ENCODE assay signal across 8 cellular contexts in the genomic region with DNA sequence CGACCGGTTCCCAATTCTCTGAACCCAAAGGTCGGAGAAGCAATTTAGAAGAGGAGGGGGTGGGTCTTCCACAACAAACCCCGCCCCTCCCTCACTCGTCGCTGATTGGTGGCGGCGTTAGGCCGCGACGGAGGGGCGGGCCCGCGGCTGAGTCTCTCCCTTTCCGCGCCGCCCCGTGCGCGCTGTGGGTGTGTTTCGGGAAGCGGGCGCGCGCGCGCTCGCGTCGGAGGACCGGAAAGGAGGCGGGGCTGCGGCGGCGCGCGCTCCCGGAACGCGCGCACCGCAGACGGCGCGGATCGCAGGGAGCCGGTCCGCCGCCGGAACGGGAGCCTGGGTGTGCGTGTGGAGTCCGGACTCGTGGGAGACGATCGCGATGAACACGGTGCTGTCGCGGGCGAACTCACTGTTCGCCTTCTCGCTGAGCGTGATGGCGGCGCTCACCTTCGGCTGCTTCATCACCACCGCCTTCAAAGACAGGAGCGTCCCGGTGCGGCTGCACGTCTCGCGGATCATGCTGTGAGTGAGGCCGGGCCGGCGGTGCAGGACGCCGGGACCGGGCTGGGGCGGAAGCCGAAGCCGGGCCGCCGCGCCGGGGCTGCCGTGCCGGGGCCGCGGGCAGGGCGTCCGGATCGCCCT. TPM values are rescaled to one million over a fixed set of nuclear protein-coding genes. Genes with fewer than 3 reads are reported as not detected.
DNase-seq lines count a peak whose midpoint lies in the region; ATAC-seq and TF ChIP-seq lines count a peak whose summit lies in the region.

A gene (plus strand): TSS at position 263 of the 636 bp plus-strand sequence. CDS start 111 bp downstream, at position 374.

- peak within 1 kb of the TSS; percentile 87 for H3K4me3 ChIP-seq in GM12865 (ENCODE audit: low read depth, low read length)
- peak within 1 kb of the TSS; percentile 73 for H3K4me3 ChIP-seq in parathyroid adenoma (ENCODE audit: low read depth, low read length)
- H3K4me3 ChIP-seq in tibial nerve, result peak within 1 kb of the TSS; percentile 64 to 86 (median 74)

- H3K4me2 ChIP-seq in parathyroid adenoma (ENCODE audit: low read length), result peak within 1 kb of the TSS; percentile 73

- peaks cover 26% of the 10 kb centered on the region for H3K36me3 Mint-ChIP-seq in activated naive CD8-positive, alpha-beta T cell treated with anti-CD3 and anti-CD28 coated beads, Interleukin-2, amount 50 U/mL, for 24 hours (ENCODE audit: low read depth)

- peak within 1 kb of the TSS; percentile 92 for H3K4me3 Mint-ChIP-seq in activated naive CD8-positive, alpha-beta T cell treated with anti-CD3 and anti-CD28 coated beads, Interleukin-2, amount 50 U/mL, for 24 hours

- peak in 1 of 2 donors; percentile 87 for TF ChIP-seq EP300 in tibial nerve (IDR thresholded peaks at IDR 0.05)

- H3K4me1 ChIP-seq in parathyroid adenoma, result no peaks in the 10 kb centered on the region
- H3K4me1 ChIP-seq in tibial nerve, result peaks cover 0 to 52% (median 23%) of the 10 kb centered on the region in 4 donors

- H2AFZ ChIP-seq in parathyroid adenoma, result peak within 1 kb of the TSS; percentile 89

- 0 to 1% methylated on average over 43 to 69 of the region's 94 CpGs for WGBS in tibial nerve, 2 donors

- H3K27ac ChIP-seq in parathyroid adenoma, result peak within 1 kb of the TSS; percentile 87
- H3K27ac ChIP-seq in tibial nerve, result peak within 1 kb of the TSS; percentile 92 to 96 (median 95)

- H3K79me2 ChIP-seq in parathyroid adenoma, result peaks cover 4% of the 10 kb centered on the region

- ATAC-seq in HG02763 (IDR thresholded peaks at IDR 0.05; ENCODE audit: unreplicated experiment) (peak; percentile 93), Right ventricle myocardium superior (ENCODE audit: poor library complexity) (peak; percentile 99)
- ATAC-seq in activated naive CD8-positive, alpha-beta T cell treated with anti-CD3 and anti-CD28 coated beads, Interleukin-2, amount 50 U/mL, for 24 hours, result peak; percentile 91

- H3K27ac Mint-ChIP-seq in activated naive CD8-positive, alpha-beta T cell treated with anti-CD3 and anti-CD28 coated beads, Interleukin-2, amount 50 U/mL, for 24 hours, result peak within 1 kb of the TSS; percentile 90

- DNase-seq in GM12865 (ENCODE audit: low read depth) (peak; percentile 97), NCI-H1417 treated with DMSO at 0.1 percent for 48 hours (lab: John Stamatoyannopoulos, UW) (peak; percentile 70), SW480 (ENCODE audit: low spot score) (peak; percentile 85), Right ventricle myocardium superior (peak; percentile 98), tibial nerve (ENCODE audit: low spot score in 2 of 2) (peak; percentile 95)
- DNase-seq in activated naive CD8-positive, alpha-beta T cell treated with anti-CD3 and anti-CD28 coated beads, Interleukin-2, amount 50 U/mL, for 24 hours, result peak; percentile 96

- H3K4me1 Mint-ChIP-seq in activated naive CD8-positive, alpha-beta T cell treated with anti-CD3 and anti-CD28 coated beads, Interleukin-2, amount 50 U/mL, for 24 hours, result peaks cover 45% of the 10 kb centered on the region

- intact Hi-C loops in Right ventricle myocardium superior (cut with DNase I), result no loop called here

- H3K36me3 ChIP-seq in parathyroid adenoma (ENCODE audit: control insufficient read depth, insufficient read depth, low read length) (no peaks in the 10 kb centered on the region), tibial nerve (no peaks in the 10 kb centered on the region)

- H3K9me3 ChIP-seq in parathyroid adenoma (ENCODE audit: control insufficient read depth, low read length) (no peaks in the 10 kb centered on the region), tibial nerve (no peaks in the 10 kb centered on the region)

- H3K27me3 ChIP-seq in parathyroid adenoma (ENCODE audit: control insufficient read depth, insufficient read depth, low read length) (no peaks in the 10 kb centered on the region), tibial nerve (no peaks in the 10 kb centered on the region)

- no peaks in the 10 kb centered on the region for H3K27me3 Mint-ChIP-seq in activated naive CD8-positive, alpha-beta T cell treated with anti-CD3 and anti-CD28 coated beads, Interleukin-2, amount 50 U/mL, for 24 hours

- peak within 1 kb of the TSS; percentile 19 for H3K9ac ChIP-seq in parathyroid adenoma

- no peak for TF ChIP-seq CTCF in GM12865 (IDR thresholded peaks at IDR 0.05; ENCODE audit: insufficient read depth, low read depth, low read length, missing control alignments)
- no peak for TF ChIP-seq CTCF in parathyroid adenoma (IDR thresholded peaks at IDR 0.05)
- TF ChIP-seq CTCF in tibial nerve (IDR thresholded peaks at IDR 0.05), result peak in 2 of 5 experiments; percentile 20 to 25

- TF ChIP-seq POLR2A in tibial nerve (IDR thresholded peaks at IDR 0.05), result peak; percentile 73 to 88

- H3K9me3 Mint-ChIP-seq in activated naive CD8-positive, alpha-beta T cell treated with anti-CD3 and anti-CD28 coated beads, Interleukin-2, amount 50 U/mL, for 24 hours, result no peaks in the 10 kb centered on the region

RNA-seq across cellular contexts. Expression of the gene that starts here (rescaled TPM):
- total RNA-seq in Right ventricle myocardium superior (82.2 TPM), tibial nerve (10 to 100 TPM; 55.7 to 80.6 (median 73.1) TPM)

Comparison
In these comparisons a context has a peak if more than half of its experiments do, and no peak if none do; other contexts are left out.
1. Peak in every context shown above with its lines: DNase-seq, ATAC-seq, H3K4me3 ChIP-seq and H3K27ac ChIP-seq.